8 cellular contexts compared by ENCODE assay signal in genomic region chr19:51366050-51366998, GRCh38. TPM values are rescaled to one million over a fixed set of nuclear protein-coding genes. Genes with fewer than 3 reads are reported as not detected.
A peak's percentile ranks its signal among the peaks of the same experiment; 100 is the strongest.
DNase-seq lines count a peak whose midpoint lies in the region; ATAC-seq and TF ChIP-seq lines count a peak whose summit lies in the region.

ETFB (minus strand) TSS chr19:51366388; CDS start chr19:51366326, 62 bp downstream.

- TF ChIP-seq CTCF in left lung (IDR thresholded peaks at IDR 0.05): no peak

- H3K27ac ChIP-seq in left lung: peak within 1 kb of the TSS; percentile 95

- H3K9me3 ChIP-seq in left lung: no peaks in the 10 kb centered on the region

- H3K27me3 Mint-ChIP-seq in dendritic cell treated with granulocyte-macrophage colony-stimulating factor and Interleukin-4, amounts not matched to agents 40 ng/mL and 50 ng/mL, for 4 days: no peaks in the 10 kb centered on the region

- peak; percentile 40 for ATAC-seq in GM18519 (IDR thresholded peaks at IDR 0.05; ENCODE audit: low FRiP score, unreplicated experiment)
- peak; percentile 45 for ATAC-seq in HG03095 (IDR thresholded peaks at IDR 0.05; ENCODE audit: unreplicated experiment)
- peak; percentile 78 for ATAC-seq in left lung
- no peak for ATAC-seq in GM21576 (IDR thresholded peaks at IDR 0.05; ENCODE audit: unreplicated experiment)

- H3K4me1 ChIP-seq in left lung: peaks cover 0 to 57% of the 10 kb centered on the region in 2 donors

- no peaks in the 10 kb centered on the region for H3K27me3 ChIP-seq in left lung

- H3K36me3 Mint-ChIP-seq in dendritic cell treated with granulocyte-macrophage colony-stimulating factor and Interleukin-4, amounts not matched to agents 40 ng/mL and 50 ng/mL, for 4 days (ENCODE audit: low read depth): peaks cover 13% of the 10 kb centered on the region

- H3K9me3 Mint-ChIP-seq in dendritic cell treated with granulocyte-macrophage colony-stimulating factor and Interleukin-4, amounts not matched to agents 40 ng/mL and 50 ng/mL, for 4 days: no peaks in the 10 kb centered on the region

- intact Hi-C loops in dendritic cell treated with granulocyte-macrophage colony-stimulating factor and Interleukin-4, amounts not matched to agents 40 ng/mL and 50 ng/mL, for 4 days (cut with micrococcal nuclease): no loop called here
- intact Hi-C loops in left lung (cut with DNase I): no loop called here

- H3K27ac Mint-ChIP-seq in dendritic cell treated with granulocyte-macrophage colony-stimulating factor and Interleukin-4, amounts not matched to agents 40 ng/mL and 50 ng/mL, for 4 days: peak within 1 kb of the TSS; percentile 85

- peaks cover 58% of the 10 kb centered on the region for H3K4me1 Mint-ChIP-seq in dendritic cell treated with granulocyte-macrophage colony-stimulating factor and Interleukin-4, amounts not matched to agents 40 ng/mL and 50 ng/mL, for 4 days (ENCODE audit: low read depth)

- H3K36me3 ChIP-seq in left lung: no peaks in the 10 kb centered on the region

- H3K4me3 Mint-ChIP-seq in dendritic cell treated with granulocyte-macrophage colony-stimulating factor and Interleukin-4, amounts not matched to agents 40 ng/mL and 50 ng/mL, for 4 days: peak within 1 kb of the TSS; percentile 77

- peak within 1 kb of the TSS; percentile 52 to 65 for H3K4me3 ChIP-seq in left lung

- DNase-seq in NCI-H82 (lab: John Stamatoyannopoulos, UW) (peak; percentile 99), left lung (peak; percentile 96 to 99)
- DNase-seq in activated CD4-positive, alpha-beta T cell treated with anti-CD3 and anti-CD28 coated beads, Interleukin-2, amount 50 U/mL, for 4 hours: peak; percentile 91
- DNase-seq in stimulated activated CD4-positive, alpha-beta T cell treated with anti-CD3 and anti-CD28 coated beads, Interleukin-2, amount 100 ng/mL, for 24 hours: peak; percentile 94 to 96

RNA-seq across cellular contexts. Expression of gene ETFB, which starts in this region (rescaled TPM):
- total RNA-seq in left lung: 10 to 100 TPM; 72.4 to 89.6 TPM
